In genomic region chr11:72024073-72024749, GRCh38 we compare ENCODE assay signal across 14 cellular contexts. TPM values are rescaled to one million over a fixed set of nuclear protein-coding genes. Genes with fewer than 3 reads are reported as not detected.
DNase-seq lines count a peak whose midpoint lies in the region; ATAC-seq, FAIRE-seq and TF ChIP-seq lines count a peak whose summit lies in the region.
"Had no signal": no experiment of that assay in that cellular context is flagged by ENCODE, and none has a peak within 500 bp of the region (broad histone marks: within the 10 kb centered on the region; RNA-seq: fewer than 3 reads in every experiment).

No MANE protein-coding gene starts in this region.

- H3K9ac ChIP-seq in HepG2 (ENCODE audit: insufficient read depth, low read depth, low read length): 0 out of 2 replicates have a peak overlapping the region, but pooled peaks have one; percentile 1

- TF ChIP-seq EP300 in HepG2 (IDR thresholded peaks at IDR 0.05; ENCODE audit: low read depth in 2 of 2, low read length in 2 of 2): no peak
- TF ChIP-seq EP300 in HepG2 (CRISPR knock-in tag; IDR thresholded peaks at IDR 0.05; ENCODE audit: borderline replicate concordance): no peak
- no peak for TF ChIP-seq EP300 in suprapubic skin (IDR thresholded peaks at IDR 0.05)

- H3K27me3 Mint-ChIP-seq in activated T-cell treated with anti-CD3 and anti-CD28 coated beads, Interleukin-2, amount 50 U/mL, for 72 hours (ENCODE audit: low read depth): no peaks in the 10 kb centered on the region
- H3K27me3 Mint-ChIP-seq in activated naive CD8-positive, alpha-beta T cell treated with anti-CD3 and anti-CD28 coated beads, Interleukin-2, amount 10 ng/mL, durations not matched to agents 7 days and 5 days: no peaks in the 10 kb centered on the region
- no peaks in the 10 kb centered on the region for H3K27me3 Mint-ChIP-seq in CD4-positive, alpha-beta memory T cell
- H3K27me3 Mint-ChIP-seq: activated T-helper 17 cell treated with anti-CD3 and anti-CD28 coated beads, Interleukin-2, amount 50 U/mL, for 72 hours had no signal

- H3K36me3 ChIP-seq in HepG2 (replicated peaks in 1 of 2; ENCODE audit: control insufficient read depth in 1 of 2, insufficient read depth in 2 of 2, low read length in 2 of 2) (peaks cover 51 to 91% of the 10 kb centered on the region in 2 experiments), suprapubic skin (peaks cover 80% of the 10 kb centered on the region)
- peaks cover 79% of the 10 kb centered on the region for H3K36me3 ChIP-seq in CD4-positive, alpha-beta memory T cell (ENCODE audit: insufficient read depth, low read length)

- H3K9me3 ChIP-seq in HepG2 (ENCODE audit: low read length) (no peaks in the 10 kb centered on the region), suprapubic skin (no peaks in the 10 kb centered on the region)
- no peaks in the 10 kb centered on the region for H3K9me3 ChIP-seq in CD4-positive, alpha-beta memory T cell (ENCODE audit: control insufficient read depth in 1 of 2, low read length in 2 of 2)
- H3K9me3 ChIP-seq: heart right ventricle, tibial artery had no signal

- H3K27me3 ChIP-seq in HepG2 (ENCODE audit: control insufficient read depth in 1 of 2, insufficient read depth in 2 of 2, low read length in 2 of 2) (no peaks in the 10 kb centered on the region), suprapubic skin (no peaks in the 10 kb centered on the region)
- no peaks in the 10 kb centered on the region for H3K27me3 ChIP-seq in CD4-positive, alpha-beta memory T cell (ENCODE audit: insufficient read depth, low read length)
- H3K27me3 ChIP-seq: heart right ventricle, tibial artery had no signal

- H3K4me3 ChIP-seq in HepG2 (replicated peaks in 1 of 3; ENCODE audit: insufficient read depth in 1 of 3, low read depth in 2 of 3, low read length in 3 of 3) (no peak overlapping the region), suprapubic skin (no peak overlapping the region)
- H3K4me3 ChIP-seq in CD4-positive, alpha-beta memory T cell (ENCODE audit: low read length in 2 of 2): no peak overlapping the region
- H3K4me3 ChIP-seq: heart right ventricle, tibial artery had no signal

- TF ChIP-seq POLR2A in HepG2 (IDR thresholded peaks at IDR 0.05; ENCODE audit: insufficient read depth in 1 of 2, low read depth in 2 of 2, low read length in 2 of 2) (no peak), suprapubic skin (IDR thresholded peaks at IDR 0.05) (no peak)

- H3K27ac Mint-ChIP-seq in activated T-cell treated with anti-CD3 and anti-CD28 coated beads, Interleukin-2, amount 50 U/mL, for 72 hours: peak overlapping the region; percentile 9
- H3K27ac Mint-ChIP-seq in activated naive CD8-positive, alpha-beta T cell treated with anti-CD3 and anti-CD28 coated beads, Interleukin-2, amount 10 ng/mL, durations not matched to agents 7 days and 5 days: peak overlapping the region; percentile 34
- peak overlapping the region in 2 of 7 donors; percentile 61 to 68 for H3K27ac Mint-ChIP-seq in CD4-positive, alpha-beta memory T cell

- H3K36me3 Mint-ChIP-seq in activated T-cell treated with anti-CD3 and anti-CD28 coated beads, Interleukin-2, amount 50 U/mL, for 72 hours (ENCODE audit: insufficient read depth in 2 of 2): peaks cover 12 to 29% of the 10 kb centered on the region in 2 donors
- H3K36me3 Mint-ChIP-seq in activated naive CD8-positive, alpha-beta T cell treated with anti-CD3 and anti-CD28 coated beads, Interleukin-2, amount 10 ng/mL, durations not matched to agents 7 days and 5 days: peaks cover 25% of the 10 kb centered on the region
- H3K36me3 Mint-ChIP-seq in CD4-positive, alpha-beta memory T cell: peaks cover 58 to 91% of the 10 kb centered on the region in 2 donors

- TF ChIP-seq CTCF in HepG2 (CRISPR knock-in tag; IDR thresholded peaks at IDR 0.05) (no peak), suprapubic skin (IDR thresholded peaks at IDR 0.05) (no peak)

- H3K4me3 Mint-ChIP-seq in activated T-cell treated with anti-CD3 and anti-CD28 coated beads, Interleukin-2, amount 50 U/mL, for 72 hours: no peak overlapping the region
- H3K4me3 Mint-ChIP-seq in activated naive CD8-positive, alpha-beta T cell treated with anti-CD3 and anti-CD28 coated beads, Interleukin-2, amount 10 ng/mL, durations not matched to agents 7 days and 5 days: no peak overlapping the region
- no peak overlapping the region for H3K4me3 Mint-ChIP-seq in CD4-positive, alpha-beta memory T cell
- H3K4me3 Mint-ChIP-seq: activated T-helper 17 cell treated with anti-CD3 and anti-CD28 coated beads, Interleukin-2, amount 50 U/mL, for 72 hours had no signal

- no peak for TF ChIP-seq RAD21 in HepG2 (CRISPR knock-in tag; IDR thresholded peaks at IDR 0.05)

- no peak for DNase-seq in activated T-cell treated with anti-CD3 and anti-CD28 coated beads, Interleukin-2, amount 50 U/mL, for 72 hours
- no peak for DNase-seq in activated T-cell treated with anti-CD3 and anti-CD28 coated beads, Interleukin-2, amount 50 U/mL, for 1 hour
- DNase-seq in activated naive CD8-positive, alpha-beta T cell treated with anti-CD3 and anti-CD28 coated beads, Interleukin-2, amount 10 ng/mL, durations not matched to agents 7 days and 5 days: no peak
- DNase-seq in HepG2 (ENCODE audit: low spot score) (no peak), substantia nigra (lab: John Stamatoyannopoulos, UW) (peak in 1 of 49 donors; percentile 26), DMS53 (lab: John Stamatoyannopoulos, UW) (no peak), suprapubic skin (ENCODE audit: low spot score in 2 of 2) (no peak)
- DNase-seq in CD4-positive, alpha-beta memory T cell: no peak
- DNase-seq: cortex of kidney, NCI-H2081 treated with DMSO at 0.1 percent for 48 hours had no signal

- POLR2A ChIA-PET in activated naive CD8-positive, alpha-beta T cell treated with anti-CD3 and anti-CD28 coated beads, Interleukin-2, amount 10 ng/mL, durations not matched to agents 7 days and 5 days (lab: Charles Lee): interaction anchor here (0.6 kb wide), 1 partner anchor 68 kb away, joined by 4 read pairs; no protein-coding TSS in a partner anchor
- POLR2A ChIA-PET in HepG2 (lab: Yijun Ruan, JAX): interaction anchor here (1.4 to 2.0 kb wide), 2 partner anchors 15 to 67 kb away, joined by 4 to 19 read pairs; no protein-coding TSS in a partner anchor
- POLR2A ChIA-PET in CD4-positive, alpha-beta memory T cell (lab: Charles Lee; ENCODE audit: partially characterized antibody): interaction anchor here (1.1 to 3.0 kb wide), 6 partner anchors 9 to 199 kb away, joined by 3 to 32 read pairs (median 6); partner anchors contain the start of gene ANAPC15

- CTCF ChIA-PET in HepG2 (lab: Yijun Ruan, JAX; ENCODE audit: low intra/inter-chr PET ratio, low total read pairs): interaction anchor here (0.6 to 3.7 kb wide), 2 partner anchors 17 to 66 kb away, joined by 3 to 67 read pairs; no protein-coding TSS in a partner anchor
- CTCF ChIA-PET in CD4-positive, alpha-beta memory T cell (lab: Charles Lee; ENCODE audit: partially characterized antibody): interaction anchor here (0.6 to 17.1 kb wide), 26 partner anchors 7 to 773 kb away, joined by 3 to 352 read pairs (median 11); partner anchors contain the start of genes FOLR3, IL18BP and LRRC51

- BruUV-seq in HepG2 (replicated peaks; lab: Mats Ljungman, UMichigan): no TSS peak

- no peak overlapping the region for H2AFZ ChIP-seq in HepG2 (ENCODE audit: low read length)

- no peaks in the 10 kb centered on the region for H3K9me3 Mint-ChIP-seq in activated T-cell treated with anti-CD3 and anti-CD28 coated beads, Interleukin-2, amount 50 U/mL, for 72 hours
- no peaks in the 10 kb centered on the region for H3K9me3 Mint-ChIP-seq in activated naive CD8-positive, alpha-beta T cell treated with anti-CD3 and anti-CD28 coated beads, Interleukin-2, amount 10 ng/mL, durations not matched to agents 7 days and 5 days
- H3K9me3 Mint-ChIP-seq in CD4-positive, alpha-beta memory T cell: no peaks in the 10 kb centered on the region
- H3K9me3 Mint-ChIP-seq: activated T-helper 17 cell treated with anti-CD3 and anti-CD28 coated beads, Interleukin-2, amount 50 U/mL, for 72 hours had no signal

- H3K4me1 Mint-ChIP-seq in activated T-cell treated with anti-CD3 and anti-CD28 coated beads, Interleukin-2, amount 50 U/mL, for 72 hours (ENCODE audit: low read depth): peaks cover 30% of the 10 kb centered on the region
- H3K4me1 Mint-ChIP-seq in activated naive CD8-positive, alpha-beta T cell treated with anti-CD3 and anti-CD28 coated beads, Interleukin-2, amount 10 ng/mL, durations not matched to agents 7 days and 5 days: peaks cover 22% of the 10 kb centered on the region
- peaks cover 15 to 34% (median 27%) of the 10 kb centered on the region in 4 donors for H3K4me1 Mint-ChIP-seq in CD4-positive, alpha-beta memory T cell

- no peaks in the 10 kb centered on the region for H3K79me2 ChIP-seq in HepG2 (ENCODE audit: insufficient read depth, low read length)

- in situ Hi-C loops in HepG2 (cut with HindIII; ENCODE audit: extremely low pct_ligation_motif_present, low pct_unique_long_range_greater_than_20kb): no loop called here

- no peak overlapping the region for H3K27ac ChIP-seq in HepG2 (ENCODE audit: extremely low read length, insufficient read depth, low read length)
- peak overlapping the region; percentile 26 for H3K27ac ChIP-seq in substantia nigra (ENCODE audit: low read depth, low read length, poor library complexity, severe bottlenecking)
- H3K27ac ChIP-seq in suprapubic skin: no peak overlapping the region
- no peak overlapping the region for H3K27ac ChIP-seq in CD4-positive, alpha-beta memory T cell (ENCODE audit: low read depth, low read length)

- H3K4me1 ChIP-seq in HepG2 (ENCODE audit: insufficient read depth, low read length): no peaks in the 10 kb centered on the region
- peaks cover 40% of the 10 kb centered on the region for H3K4me1 ChIP-seq in suprapubic skin
- H3K4me1 ChIP-seq in CD4-positive, alpha-beta memory T cell (ENCODE audit: insufficient read depth, low read length): peaks cover 25% of the 10 kb centered on the region

- H4K20me1 ChIP-seq in HepG2 (ENCODE audit: insufficient read depth, low read length): no peaks in the 10 kb centered on the region

- FAIRE-seq in HepG2 (lab: Jason Lieb, UNC): no peak
- FAIRE-seq: kidney had no signal

- intact Hi-C loops in HepG2 (cut with micrococcal nuclease; ENCODE audit: unreplicated experiment): no loop called here
- intact Hi-C loops in CD4-positive, alpha-beta memory T cell (cut with micrococcal nuclease): no loop called here

- WGBS in HepG2 (ENCODE audit: low lambda C conversion rate): 79% methylated on average over 5 of the region's 5 CpGs
- 44% methylated on average over 5 of the region's 5 CpGs for WGBS in suprapubic skin

- no peak overlapping the region for H3K4me2 ChIP-seq in HepG2 (ENCODE audit: low read depth, low read length)

- no peak for ATAC-seq in activated T-cell treated with anti-CD3 and anti-CD28 coated beads, Interleukin-2, amount 50 U/mL, for 72 hours (replicated peaks in 1 of 2)
- no peak for ATAC-seq in activated naive CD8-positive, alpha-beta T cell treated with anti-CD3 and anti-CD28 coated beads, Interleukin-2, amount 10 ng/mL, durations not matched to agents 7 days and 5 days (ENCODE audit: low read depth)
- ATAC-seq in HepG2: no peak

RNA-seq across cellular contexts. Expression of gene IL18BP, which starts 25.5 kb away (rescaled TPM):
- total RNA-seq in activated T-cell treated with anti-CD3 and anti-CD28 coated beads, Interleukin-2, amount 50 U/mL, for 72 hours: 10 to 100 TPM; 16.7 to 19.0 TPM
- 10 to 100 TPM; 21.2 to 22.9 TPM for total RNA-seq in activated naive CD8-positive, alpha-beta T cell treated with anti-CD3 and anti-CD28 coated beads, Interleukin-2, amount 10 ng/mL, durations not matched to agents 7 days and 5 days
- 1.0 and 4.1 TPM in 2 replicates for total RNA-seq in HepG2 (2016; rRNA removed; fragmentation: Illumina TruSeq; extraction: Trizol)
- 0.40 and 0.44 TPM in 2 replicates for total RNA-seq in HepG2 (2016; cell fraction: cytosol; rRNA removed; fragmentation: Illumina TruSeq; extraction: Trizol; ENCODE audit: low read depth)
- total RNA-seq in HepG2 (2016; cell fraction: insoluble cytoplasmic fraction; rRNA removed; fragmentation: Illumina TruSeq; extraction: Trizol): 0.56 and 5.0 TPM in 2 replicates
- 0.83 and 0.93 TPM in 2 replicates for total RNA-seq in HepG2 (2016; cell fraction: membrane; rRNA removed; fragmentation: Illumina TruSeq; extraction: Trizol)
- total RNA-seq in HepG2 (2016; cell fraction: nucleus; rRNA removed; fragmentation: Illumina TruSeq; extraction: Trizol): 9.0 and 13.2 TPM in 2 replicates
- polyA plus RNA-seq in HepG2 (2011; rRNA removed): 12.6 and 12.8 TPM in 2 replicates
- 2.0 and 3.4 TPM in 2 replicates for polyA plus RNA-seq in HepG2 (2011; cell fraction: cytosol; rRNA removed)
- polyA plus RNA-seq in HepG2 (2011; cell fraction: nucleus; rRNA removed): 74.1 and 107 TPM in 2 replicates
- 6.4 and 9.6 TPM in 2 replicates for polyA plus RNA-seq in HepG2 (2012)
- 0.65 and 0.94 TPM in 2 replicates for polyA plus RNA-seq in HepG2 (2016; cell fraction: cytosol; fragmentation: Illumina TruSeq; extraction: Trizol; ENCODE audit: low read depth)
- polyA plus RNA-seq in HepG2 (2016; cell fraction: insoluble cytoplasmic fraction; fragmentation: Illumina TruSeq; extraction: Trizol; ENCODE audit: low read depth): 0.89 and 1.3 TPM in 2 replicates
- 1.1 and 1.4 TPM in 2 replicates for polyA plus RNA-seq in HepG2 (2016; cell fraction: membrane; fragmentation: Illumina TruSeq; extraction: Trizol; ENCODE audit: low read depth)
- polyA plus RNA-seq in HepG2 (2016; cell fraction: nucleus; fragmentation: Illumina TruSeq; extraction: Trizol; ENCODE audit: insufficient read depth, low read depth): 40.3 and 43.0 TPM in 2 replicates
- 13.0 and 17.5 TPM in 2 replicates for polyA minus RNA-seq in HepG2 (2011; rRNA and poly(A)+ RNA removed; ENCODE audit: low replicate concordance)
- polyA minus RNA-seq in HepG2 (2011; cell fraction: cytosol; rRNA and poly(A)+ RNA removed): 1.2 and 1.4 TPM in 2 replicates
- 18.8 and 20.0 TPM in 2 replicates for polyA minus RNA-seq in HepG2 (2011; cell fraction: nucleus; rRNA and poly(A)+ RNA removed)
- total RNA-seq in suprapubic skin: 10 to 100 TPM in 1 of 4 donors, 1 to 10 TPM in 3; 2.9 to 18.6 (median 7.2) TPM
- total RNA-seq in CD4-positive, alpha-beta memory T cell: 10 to 100 TPM; 21.4 to 26.2 TPM
- 10 to 100 TPM; 13.8 to 19.7 TPM for polyA plus RNA-seq in CD4-positive, alpha-beta memory T cell

RNA-seq across cellular contexts. Expression of gene NUMA1, which starts 56.1 kb away (rescaled TPM):
- 100 to 1,000 TPM; 156 to 163 TPM for total RNA-seq in activated T-cell treated with anti-CD3 and anti-CD28 coated beads, Interleukin-2, amount 50 U/mL, for 72 hours
- total RNA-seq in activated naive CD8-positive, alpha-beta T cell treated with anti-CD3 and anti-CD28 coated beads, Interleukin-2, amount 10 ng/mL, durations not matched to agents 7 days and 5 days: 100 to 1,000 TPM; 262 to 263 TPM
- 60.2 and 67.7 TPM in 2 replicates for total RNA-seq in HepG2 (2016; rRNA removed; fragmentation: Illumina TruSeq; extraction: Trizol)
- total RNA-seq in HepG2 (2016; cell fraction: cytosol; rRNA removed; fragmentation: Illumina TruSeq; extraction: Trizol; ENCODE audit: low read depth): 5.2 and 6.6 TPM in 2 replicates
- 55.8 and 59.6 TPM in 2 replicates for total RNA-seq in HepG2 (2016; cell fraction: insoluble cytoplasmic fraction; rRNA removed; fragmentation: Illumina TruSeq; extraction: Trizol)
- 16.9 and 17.1 TPM in 2 replicates for total RNA-seq in HepG2 (2016; cell fraction: membrane; rRNA removed; fragmentation: Illumina TruSeq; extraction: Trizol)
- total RNA-seq in HepG2 (2016; cell fraction: nucleus; rRNA removed; fragmentation: Illumina TruSeq; extraction: Trizol): 51.9 and 58.7 TPM in 2 replicates
- 57.3 and 65.8 TPM in 2 replicates for polyA plus RNA-seq in HepG2 (2011; rRNA removed)
- polyA plus RNA-seq in HepG2 (2011; cell fraction: cytosol; rRNA removed): 23.8 and 38.7 TPM in 2 replicates
- 197 and 254 TPM in 2 replicates for polyA plus RNA-seq in HepG2 (2011; cell fraction: nucleus; rRNA removed)
- 47.1 and 54.6 TPM in 2 replicates for polyA plus RNA-seq in HepG2 (2012)
- polyA plus RNA-seq in HepG2 (2016; cell fraction: cytosol; fragmentation: Illumina TruSeq; extraction: Trizol; ENCODE audit: low read depth): 2.2 and 2.8 TPM in 2 replicates
- polyA plus RNA-seq in HepG2 (2016; cell fraction: insoluble cytoplasmic fraction; fragmentation: Illumina TruSeq; extraction: Trizol; ENCODE audit: low read depth): 26.9 and 40.2 TPM in 2 replicates
- 4.8 and 6.1 TPM in 2 replicates for polyA plus RNA-seq in HepG2 (2016; cell fraction: membrane; fragmentation: Illumina TruSeq; extraction: Trizol; ENCODE audit: low read depth)
- 97.1 and 105 TPM in 2 replicates for polyA plus RNA-seq in HepG2 (2016; cell fraction: nucleus; fragmentation: Illumina TruSeq; extraction: Trizol; ENCODE audit: insufficient read depth, low read depth)
- polyA minus RNA-seq in HepG2 (2011; rRNA and poly(A)+ RNA removed; ENCODE audit: low replicate concordance): 229 and 402 TPM in 2 replicates
- 45.5 and 48.0 TPM in 2 replicates for polyA minus RNA-seq in HepG2 (2011; cell fraction: cytosol; rRNA and poly(A)+ RNA removed)
- 93.7 and 98.8 TPM in 2 replicates for polyA minus RNA-seq in HepG2 (2011; cell fraction: nucleus; rRNA and poly(A)+ RNA removed)
- total RNA-seq in suprapubic skin: 100 to 1,000 TPM; 296 to 845 (median 452) TPM
- 100 to 1,000 TPM; 376 to 380 TPM for total RNA-seq in CD4-positive, alpha-beta memory T cell
- polyA plus RNA-seq in CD4-positive, alpha-beta memory T cell: 100 to 1,000 TPM in 1 of 2 donors, 1 to 10 TPM in 1; 4.0 to 100 TPM

RNA-seq across cellular contexts. Expression of gene LRRC51, which starts 56.4 kb away (rescaled TPM):
- total RNA-seq in activated T-cell treated with anti-CD3 and anti-CD28 coated beads, Interleukin-2, amount 50 U/mL, for 72 hours: 1 to 10 TPM; 4.6 to 6.3 TPM
- 1 to 10 TPM; 4.3 to 5.1 TPM for total RNA-seq in activated naive CD8-positive, alpha-beta T cell treated with anti-CD3 and anti-CD28 coated beads, Interleukin-2, amount 10 ng/mL, durations not matched to agents 7 days and 5 days
- total RNA-seq in HepG2 (2016; rRNA removed; fragmentation: Illumina TruSeq; extraction: Trizol) (6.0 and 6.4 TPM in 2 replicates), suprapubic skin (1 to 10 TPM; 3.7 to 9.9 (median 6.6) TPM)
- 5.0 and 9.1 TPM in 2 replicates for total RNA-seq in HepG2 (2016; cell fraction: cytosol; rRNA removed; fragmentation: Illumina TruSeq; extraction: Trizol; ENCODE audit: low read depth)
- 5.4 and 7.4 TPM in 2 replicates for total RNA-seq in HepG2 (2016; cell fraction: insoluble cytoplasmic fraction; rRNA removed; fragmentation: Illumina TruSeq; extraction: Trizol)
- 11.2 and 16.0 TPM in 2 replicates for total RNA-seq in HepG2 (2016; cell fraction: membrane; rRNA removed; fragmentation: Illumina TruSeq; extraction: Trizol)
- total RNA-seq in HepG2 (2016; cell fraction: nucleus; rRNA removed; fragmentation: Illumina TruSeq; extraction: Trizol): 1.8 TPM in 2 replicates
- 3.4 and 5.3 TPM in 2 replicates for polyA plus RNA-seq in HepG2 (2011; rRNA removed)
- polyA plus RNA-seq in HepG2 (2011; cell fraction: cytosol; rRNA removed): 4.4 and 18.0 TPM in 2 replicates
- 3.6 and 3.9 TPM in 2 replicates for polyA plus RNA-seq in HepG2 (2011; cell fraction: nucleus; rRNA removed)
- polyA plus RNA-seq in HepG2 (2012): 2.3 and 4.8 TPM in 2 replicates
- 11.7 and 14.5 TPM in 2 replicates for polyA plus RNA-seq in HepG2 (2016; cell fraction: cytosol; fragmentation: Illumina TruSeq; extraction: Trizol; ENCODE audit: low read depth)
- 6.4 and 8.4 TPM in 2 replicates for polyA plus RNA-seq in HepG2 (2016; cell fraction: insoluble cytoplasmic fraction; fragmentation: Illumina TruSeq; extraction: Trizol; ENCODE audit: low read depth)
- 8.9 and 11.6 TPM in 2 replicates for polyA plus RNA-seq in HepG2 (2016; cell fraction: membrane; fragmentation: Illumina TruSeq; extraction: Trizol; ENCODE audit: low read depth)
- 6.2 and 7.2 TPM in 2 replicates for polyA plus RNA-seq in HepG2 (2016; cell fraction: nucleus; fragmentation: Illumina TruSeq; extraction: Trizol; ENCODE audit: insufficient read depth, low read depth)
- 3.6 and 14.5 TPM in 2 replicates for polyA minus RNA-seq in HepG2 (2011; rRNA and poly(A)+ RNA removed; ENCODE audit: low replicate concordance)
- 1.5 and 4.6 TPM in 2 replicates for polyA minus RNA-seq in HepG2 (2011; cell fraction: cytosol; rRNA and poly(A)+ RNA removed)
- polyA minus RNA-seq in HepG2 (2011; cell fraction: nucleus; rRNA and poly(A)+ RNA removed): 1.3 and 1.6 TPM in 2 replicates
- 1 to 10 TPM; 4.2 to 4.5 TPM for total RNA-seq in CD4-positive, alpha-beta memory T cell
- polyA plus RNA-seq in CD4-positive, alpha-beta memory T cell: 1 to 10 TPM; 4.0 to 5.3 TPM
